4 cellular contexts compared by ENCODE assay signal in genomic region chr13:52163878-52164277, GRCh38. TPM values are rescaled to one million over a fixed set of nuclear protein-coding genes. Genes with fewer than 3 reads are reported as not detected.
"Had no signal": no experiment of that assay in that cellular context is flagged by ENCODE, and none has a peak within 500 bp of the region (broad histone marks: within the 10 kb centered on the region; RNA-seq: fewer than 3 reads in every experiment).

No MANE protein-coding gene starts in this region.

RNA-seq across cellular contexts. Expression of gene NEK5, which starts 35.0 kb away (rescaled TPM):
- total RNA-seq: activated B cell treated with CpG ODN at 0.5 μM for 24 hours; activated T-helper 17 cell treated with anti-CD3 and anti-CD28 coated beads, Interleukin-2, amount 50 U/mL, for 72 hours; epithelial cell of proximal tubule; naive thymus-derived CD8-positive, alpha-beta T cell had no signal
- polyA plus RNA-seq: naive thymus-derived CD8-positive, alpha-beta T cell had no signal
